Comparison of ENCODE assay signal across 7 cellular contexts in genomic region chr2:23128684-23129292, GRCh38.
"Had no signal": no experiment of that assay in that cellular context is flagged by ENCODE, and none has a peak within 500 bp of the region (broad histone marks: within the 10 kb centered on the region; RNA-seq: fewer than 3 reads in every experiment).

No MANE protein-coding gene starts in this region.

- FAIRE-seq: HTR-8/SVneo, K562 had no signal

- DNase-seq: IMR-90, KBM-7, KG1 had no signal

- H3K4me3 Mint-ChIP-seq: IgD-negative memory B cell had no signal

- ATAC-seq: K562 had no signal

- H3K27ac ChIP-seq: HL-60 had no signal

- H3K4me3 ChIP-seq: K562 had no signal
